Comparison of ENCODE assay signal across 12 cellular contexts in the genomic region with DNA sequence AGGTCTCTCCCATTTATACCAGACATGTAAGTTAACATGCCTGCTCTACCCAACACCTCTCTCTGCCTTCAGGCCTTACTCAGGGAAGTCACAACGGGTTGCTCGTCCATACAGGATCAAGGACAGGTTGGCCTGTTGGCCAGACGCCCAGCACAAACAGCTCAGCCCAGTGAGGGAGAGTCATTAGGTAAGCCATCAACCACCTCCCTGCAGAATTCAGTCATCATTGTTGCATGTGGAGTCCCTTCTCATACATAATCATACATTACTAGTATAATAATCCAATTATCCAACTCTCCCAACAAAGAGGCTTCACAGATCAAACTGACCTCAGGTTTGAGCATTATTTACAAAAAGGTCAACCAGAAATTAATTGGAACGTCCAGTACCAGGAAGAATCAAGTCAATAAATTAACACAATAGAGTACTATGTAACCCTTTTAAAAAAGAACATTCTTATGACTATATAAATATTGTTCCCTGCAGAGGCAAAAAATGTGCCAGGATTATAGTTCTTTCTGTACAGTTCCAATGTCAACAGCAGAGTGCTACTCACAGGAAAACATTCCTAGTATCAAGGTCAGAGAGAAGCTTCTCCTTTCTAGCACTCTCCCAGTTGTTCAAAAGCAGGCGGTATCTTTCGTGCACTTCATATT. TPM values are rescaled to one million over a fixed set of nuclear protein-coding genes. Genes with fewer than 3 reads are reported as not detected.
A peak's percentile ranks its signal among the peaks of the same experiment; 100 is the strongest.
DNase-seq lines count a peak whose midpoint lies in the region; ATAC-seq and TF ChIP-seq lines count a peak whose summit lies in the region.
"Had no signal": no experiment of that assay in that cellular context is flagged by ENCODE, and none has a peak within 500 bp of the region (broad histone marks: within the 10 kb centered on the region; RNA-seq: fewer than 3 reads in every experiment).

No MANE protein-coding gene starts in this region.

- no peaks in the 10 kb centered on the region for H3K9me3 ChIP-seq in left ventricle myocardium inferior (replicated peaks)
- H3K9me3 ChIP-seq: neutrophil had no signal

- POLR2A ChIA-PET in RWPE1 (lab: Yijun Ruan, JAX; ENCODE audit: low non-redundant PET): no interaction called here

- H3K4me1 Mint-ChIP-seq in activated naive CD8-positive, alpha-beta T cell treated with anti-CD3 and anti-CD28 coated beads for 36 hours: no peaks in the 10 kb centered on the region
- H3K4me1 Mint-ChIP-seq: activated B cell treated with CpG ODN at 0.5 μM for 24 hours had no signal

- ATAC-seq in GM21825 (IDR thresholded peaks at IDR 0.05; ENCODE audit: unreplicated experiment): no peak
- ATAC-seq: stimulated activated naive CD8-positive, alpha-beta T cell treated with anti-CD3 and anti-CD28 coated beads, Interleukin-15, Interleukin-2, amounts not matched to agents 100 U/mL and 50 U/mL, for 24 hours had no signal

- H3K4me3 Mint-ChIP-seq in activated naive CD8-positive, alpha-beta T cell treated with anti-CD3 and anti-CD28 coated beads for 36 hours: no peak overlapping the region
- H3K4me3 Mint-ChIP-seq: activated B cell treated with CpG ODN at 0.5 μM for 24 hours had no signal

- no peak overlapping the region for H3K27ac Mint-ChIP-seq in activated naive CD8-positive, alpha-beta T cell treated with anti-CD3 and anti-CD28 coated beads for 36 hours
- H3K27ac Mint-ChIP-seq: activated B cell treated with CpG ODN at 0.5 μM for 24 hours had no signal

- H3K4me1 ChIP-seq in left ventricle myocardium inferior: peaks cover 58% of the 10 kb centered on the region

- H3K27ac ChIP-seq in RWPE1 (no peak overlapping the region), left ventricle myocardium inferior (replicated peaks) (peak overlapping the region; percentile 54)
- H3K27ac ChIP-seq: neutrophil had no signal

- H3K9me3 Mint-ChIP-seq in activated naive CD8-positive, alpha-beta T cell treated with anti-CD3 and anti-CD28 coated beads for 36 hours: no peaks in the 10 kb centered on the region
- H3K9me3 Mint-ChIP-seq: activated B cell treated with CpG ODN at 0.5 μM for 24 hours had no signal

- CTCF ChIA-PET in RWPE1 (lab: Yijun Ruan, JAX): no interaction called here

- no peak for TF ChIP-seq POLR2A in erythroblast (IDR thresholded peaks at IDR 0.05; ENCODE audit: low read length)

- H3K27me3 ChIP-seq in left ventricle myocardium inferior (ENCODE audit: low read depth): no peaks in the 10 kb centered on the region
- H3K27me3 ChIP-seq: neutrophil had no signal

- H3K36me3 Mint-ChIP-seq in activated naive CD8-positive, alpha-beta T cell treated with anti-CD3 and anti-CD28 coated beads for 36 hours: no peaks in the 10 kb centered on the region

- H3K27me3 Mint-ChIP-seq in activated naive CD8-positive, alpha-beta T cell treated with anti-CD3 and anti-CD28 coated beads for 36 hours: no peaks in the 10 kb centered on the region
- H3K27me3 Mint-ChIP-seq: activated B cell treated with CpG ODN at 0.5 μM for 24 hours had no signal

- intact Hi-C loops in left ventricle myocardium inferior (cut with micrococcal nuclease): no loop called here

- no peaks in the 10 kb centered on the region for H3K36me3 ChIP-seq in left ventricle myocardium inferior
- H3K36me3 ChIP-seq: neutrophil had no signal

- peak; percentile 23 for DNase-seq in NCI-H1092 treated with DMSO at 0.1 percent for 48 hours (lab: John Stamatoyannopoulos, UW)
- peak; percentile 53 for DNase-seq in RWPE1 (ENCODE audit: low spot score)
- peak; percentile 41 for DNase-seq in left ventricle myocardium inferior
- DNase-seq in retina: peak; percentile 26
- no peak for DNase-seq in activated naive CD8-positive, alpha-beta T cell treated with anti-CD3 and anti-CD28 coated beads for 36 hours
- DNase-seq in NCI-H1436 (lab: John Stamatoyannopoulos, UW): no peak
- DNase-seq in erythroblast (lab: John Stamatoyannopoulos, UW): no peak
- DNase-seq: activated B cell treated with CpG ODN at 0.5 μM for 24 hours; stimulated activated CD4-positive, alpha-beta T cell treated with anti-CD3 and anti-CD28 coated beads, Interleukin-2, amount 100 ng/mL, for 48 hours; stimulated activated naive CD8-positive, alpha-beta T cell treated with anti-CD3 and anti-CD28 coated beads, Interleukin-15, Interleukin-2, amounts not matched to agents 100 U/mL and 50 U/mL, for 24 hours had no signal

- TF ChIP-seq CTCF in RWPE1 (conservative IDR thresholded peaks at IDR 0.05; ENCODE audit: low read depth) (no peak), left ventricle myocardium inferior (IDR thresholded peaks at IDR 0.05; ENCODE audit: borderline replicate concordance) (no peak)

- H3K4me3 ChIP-seq in left ventricle myocardium inferior: no peak overlapping the region

RNA-seq across cellular contexts. Expression of gene HOMER2, which starts 33.2 kb away (rescaled TPM):
- 48.5 TPM for total RNA-seq in left ventricle myocardium inferior
- 1 to 10 TPM; 3.1 to 3.3 TPM for total RNA-seq in activated naive CD8-positive, alpha-beta T cell treated with anti-CD3 and anti-CD28 coated beads for 36 hours

Comparison
In these comparisons a context has a peak if more than half of its experiments do, and no peak if none do; other contexts are left out.
1. DNase-seq: peak in NCI-H1092 treated with DMSO at 0.1 percent for 48 hours (single experiment), RWPE1 (single experiment), left ventricle myocardium inferior (single experiment) and retina (single experiment); none in activated naive CD8-positive, alpha-beta T cell treated with anti-CD3 and anti-CD28 coated beads for 36 hours (single experiment), NCI-H1436 (single experiment) and erythroblast (0 of 2).
2. RNA of gene HOMER2, which starts 33.2 kb away (total RNA-seq): 48.5 TPM in left ventricle myocardium inferior (single experiment); 3.1 to 3.3 TPM in activated naive CD8-positive, alpha-beta T cell treated with anti-CD3 and anti-CD28 coated beads for 36 hours; every median in the first group is over 10 times any median in the second.